12 cellular contexts compared by ENCODE assay signal in the genomic region with DNA sequence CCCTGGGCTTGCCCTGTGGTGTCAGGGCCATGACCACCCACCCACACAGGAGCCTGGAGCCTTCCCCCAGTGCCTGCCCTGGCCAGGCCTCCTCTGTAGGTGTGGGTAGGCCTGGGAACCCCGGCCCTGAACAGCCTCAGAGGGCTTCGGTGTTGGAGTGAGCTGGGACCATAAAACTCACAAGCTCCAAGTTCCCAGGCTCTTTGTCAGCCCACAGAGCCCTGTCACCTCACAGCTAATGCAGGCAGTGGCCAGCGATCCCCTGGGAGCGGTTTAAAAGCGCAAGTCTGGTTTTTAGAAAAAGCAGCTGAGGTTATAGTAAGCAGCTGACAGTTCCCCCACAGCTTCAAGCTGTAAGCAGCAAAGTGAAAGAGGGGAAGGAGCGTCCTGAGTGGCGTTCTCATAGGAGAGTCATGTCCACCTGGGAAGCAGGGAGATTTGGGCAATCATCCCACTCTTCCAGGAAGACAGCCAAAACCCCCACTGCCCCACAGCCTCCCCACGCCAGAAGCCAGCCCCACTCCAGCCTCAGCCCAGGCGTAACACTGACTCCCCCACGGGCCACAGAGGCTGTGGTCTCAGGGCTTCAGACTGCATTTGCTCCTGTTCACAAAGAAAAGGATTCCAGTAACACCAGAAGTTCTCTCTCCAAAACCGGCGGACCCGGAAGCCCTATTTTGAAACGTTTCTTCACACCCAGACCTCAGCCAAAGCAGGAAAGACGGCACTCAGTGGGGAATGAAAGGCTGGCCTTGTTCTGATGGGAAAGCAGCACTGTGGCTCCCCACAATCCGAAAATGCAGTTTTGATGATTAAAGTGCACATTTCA. TPM values are rescaled to one million over a fixed set of nuclear protein-coding genes. Genes with fewer than 3 reads are reported as not detected.
DNase-seq lines count a peak whose midpoint lies in the region; ATAC-seq, FAIRE-seq and TF ChIP-seq lines count a peak whose summit lies in the region.
"Had no signal": no experiment of that assay in that cellular context is flagged by ENCODE, and none has a peak within 500 bp of the region (broad histone marks: within the 10 kb centered on the region; RNA-seq: fewer than 3 reads in every experiment).

No MANE protein-coding gene starts in this region.

- H3K4me3 ChIP-seq in BLaER1, result peak overlapping the region; percentile 50
- H3K4me3 ChIP-seq in NT2/D1 (ENCODE audit: insufficient read length, low read depth), result no peak overlapping the region
- no peak overlapping the region for H3K4me3 ChIP-seq in foreskin fibroblast (ENCODE audit: low read depth in 1 of 2, low read length in 2 of 2)
- no peak overlapping the region for H3K4me3 ChIP-seq in pancreas
- H3K4me3 ChIP-seq: mucosa of descending colon had no signal

- peak overlapping the region; percentile 92 for H3K4me2 ChIP-seq in BLaER1

- H3K9ac ChIP-seq in BLaER1 (peak overlapping the region; percentile 69), NT2/D1 (ENCODE audit: insufficient read length, low read depth) (peak overlapping the region; percentile 67)

- H3K36me3 ChIP-seq in BLaER1 (no peaks in the 10 kb centered on the region), NT2/D1 (ENCODE audit: insufficient read depth, insufficient read length, low read length) (no peaks in the 10 kb centered on the region), pancreas (no peaks in the 10 kb centered on the region)

- 42 to 50% methylated on average over 16 of the region's 16 CpGs for whole genome bisulfite sequencing in pancreas, 2 donors

- no peak for DNase-seq in NT2/D1 (ENCODE audit: low read depth, low spot score)
- peak; percentile 17 to 52 for DNase-seq in foreskin fibroblast
- no peak for DNase-seq in pancreas
- DNase-seq in H4 (ENCODE audit: low spot score), result no peak
- DNase-seq in NCI-H187 treated with DMSO at 0.1 percent for 48 hours (lab: John Stamatoyannopoulos, UW), result no peak
- no peak for DNase-seq in stimulated activated naive CD8-positive, alpha-beta T cell treated with anti-CD3 and anti-CD28 coated beads, Interleukin-15, Interleukin-2, amounts not matched to agents 100 U/mL and 50 U/mL, for 24 hours
- DNase-seq in activated effector memory CD4-positive, alpha-beta T cell treated with Interleukin-2 at 50 U/mL for 16 hours, result no peak
- DNase-seq: activated T-cell treated with anti-CD3 and anti-CD28 coated beads for 4 hours, mucosa of descending colon, NCI-H1436 had no signal

- peak overlapping the region; percentile 65 for H3K27ac ChIP-seq in BLaER1
- peak overlapping the region in 3 of 4 donors; percentile 28 to 55 (median 46) for H3K27ac ChIP-seq in pancreas
- H3K27ac ChIP-seq: C4-2B had no signal

- FAIRE-seq in pancreas (lab: Jason Lieb, UNC), result no peak

- TF ChIP-seq CTCF in foreskin fibroblast (IDR thresholded peaks at IDR 0.05; ENCODE audit: low read depth, low read length) (no peak), pancreas (IDR thresholded peaks at IDR 0.05) (no peak)

- no peaks in the 10 kb centered on the region for H4K20me1 ChIP-seq in BLaER1

- H3K9me3 ChIP-seq in BLaER1 (peaks cover 19% of the 10 kb centered on the region), NT2/D1 (ENCODE audit: insufficient read depth, low read length) (peaks cover 3% of the 10 kb centered on the region; the same call in 1 of the 2 replicates), pancreas (no peaks in the 10 kb centered on the region)

- ATAC-seq in pancreas, result peak; percentile 48 to 70 (median 67)
- no peak for ATAC-seq in stimulated activated naive CD8-positive, alpha-beta T cell treated with anti-CD3 and anti-CD28 coated beads, Interleukin-15, Interleukin-2, amounts not matched to agents 100 U/mL and 50 U/mL, for 24 hours
- ATAC-seq: mucosa of descending colon had no signal

- peaks cover 51% of the 10 kb centered on the region for H3K4me1 ChIP-seq in BLaER1
- H3K4me1 ChIP-seq in NT2/D1 (ENCODE audit: insufficient read depth, insufficient read length), result peaks cover 8% of the 10 kb centered on the region
- no peaks in the 10 kb centered on the region for H3K4me1 ChIP-seq in pancreas

- intact Hi-C loops in pancreas (cut with DNase I), result no loop called here

- H3K27me3 ChIP-seq in BLaER1, result no peaks in the 10 kb centered on the region
- no peaks in the 10 kb centered on the region for H3K27me3 ChIP-seq in NT2/D1 (ENCODE audit: insufficient read depth, insufficient read length)
- no peaks in the 10 kb centered on the region for H3K27me3 ChIP-seq in pancreas

RNA-seq across cellular contexts. Expression of gene FOXC1, which starts 34.3 kb away (rescaled TPM):
- 1 to 10 TPM; 2.4 to 4.0 (median 2.6) TPM for total RNA-seq in pancreas
- polyA plus RNA-seq in pancreas, result 1 to 10 TPM in 1 of 2 donors, under 1 TPM in 1; 0.99 to 1.6 TPM
- total RNA-seq in H4 (2014; rRNA removed; shearing (Covaris generic)), result 4.8 and 4.9 TPM in 2 replicates

Comparison
In these comparisons a context has a peak if more than half of its experiments do, and no peak if none do; other contexts are left out.
1. DNase-seq: peak in foreskin fibroblast (2 of 2); none in NT2/D1 (single experiment), pancreas (0 of 6), H4 (single experiment), NCI-H187 treated with DMSO at 0.1 percent for 48 hours (single experiment), stimulated activated naive CD8-positive, alpha-beta T cell treated with anti-CD3 and anti-CD28 coated beads, Interleukin-15, Interleukin-2, amounts not matched to agents 100 U/mL and 50 U/mL, for 24 hours (single experiment) and activated effector memory CD4-positive, alpha-beta T cell treated with Interleukin-2 at 50 U/mL for 16 hours (single experiment).